Comparison of ENCODE assay signal across 20 cellular contexts in genomic region chr15:69722924-69723323, GRCh38.
"Had no signal": no experiment of that assay in that cellular context is flagged by ENCODE, and none has a peak within 500 bp of the region (broad histone marks: within the 10 kb centered on the region; RNA-seq: fewer than 3 reads in every experiment).

No MANE protein-coding gene starts in this region.

- H3K4me3 Mint-ChIP-seq: nephron had no signal

- H3K27me3 Mint-ChIP-seq: central memory CD8-positive, alpha-beta T cell had no signal

- H3K9me3 Mint-ChIP-seq: activated CD4-positive, alpha-beta T cell treated with anti-CD3 and anti-CD28 coated beads, Interleukin-2, amount 10 ng/mL, durations not matched to agents 24 days and 14 days; nephron had no signal

- H3K27ac Mint-ChIP-seq: nephron; T-helper 1 cell treated with Interleukin-12 subunit alpha and Interleukin-12 subunit beta and Interleukin-4 antibody, amounts not matched to agents 30 μg/mL and 1 μg/mL, for 36 hours had no signal

- H3K27ac ChIP-seq: brain microvascular endothelial cell, foreskin keratinocyte, sigmoid colon, testis had no signal

- H3K9me3 ChIP-seq: sigmoid colon, stomach, testis, upper lobe of left lung had no signal

- H3K36me3 ChIP-seq: brain microvascular endothelial cell, sigmoid colon, stomach, upper lobe of left lung had no signal

- H3K4me3 ChIP-seq: sigmoid colon, stomach, testis, upper lobe of left lung had no signal

- H3K4me1 ChIP-seq: foreskin keratinocyte, testis had no signal

- H3K27me3 ChIP-seq: brain microvascular endothelial cell, sigmoid colon, stomach, testis, upper lobe of left lung had no signal

- DNase-seq: activated CD4-positive, alpha-beta T cell treated with anti-CD3 and anti-CD28 coated beads, Interleukin-2, amount 10 ng/mL, durations not matched to agents 24 days and 14 days; activated CD4-positive, CD25-positive, alpha-beta regulatory T cell; activated CD8-positive, alpha-beta memory T cell treated with anti-CD3 and anti-CD28 coated beads, Interleukin-2, amount 50 U/mL, for 4 hours; activated CD8-positive, alpha-beta T cell treated with anti-CD3 and anti-CD28 coated beads, Interleukin-2, amount 10 ng/mL, durations not matched to agents 7 days and 5 days; activated gamma-delta T cell; activated naive CD8-positive, alpha-beta T cell treated with anti-CD3 and anti-CD28 coated beads for 36 hours; brain microvascular endothelial cell; cortex of kidney; effector CD8-positive, alpha-beta T cell; foreskin keratinocyte; kidney glomerular epithelial cell; mesenchymal stem cell; sigmoid colon; stimulated activated CD4-positive, alpha-beta T cell treated with anti-CD3 and anti-CD28 coated beads, Interleukin-1b, Interleukin-23, amount 100 ng/mL, for 48 hours; stomach; testis; upper lobe of left lung had no signal
